Comparison of ENCODE assay signal across 10 cellular contexts in genomic region chr11:66318576-66318970, GRCh38. TPM values are rescaled to one million over a fixed set of nuclear protein-coding genes. Genes with fewer than 3 reads are reported as not detected.
DNase-seq lines count a peak whose midpoint lies in the region; ATAC-seq and TF ChIP-seq lines count a peak whose summit lies in the region.
"Had no signal": no experiment of that assay in that cellular context is flagged by ENCODE, and none has a peak within 500 bp of the region (broad histone marks: within the 10 kb centered on the region; RNA-seq: fewer than 3 reads in every experiment).

No MANE protein-coding gene starts in this region.

- intact Hi-C loops in right cardiac atrium (cut with DNase I) = loop anchor here in 1 of 4 donors (10.0 kb wide), 1 partner anchor 66 kb away; no protein-coding TSS in a partner anchor
- intact Hi-C loops in MCF 10A (cut with micrococcal nuclease) = no loop called here
- intact Hi-C loops in vagina (cut with DNase I) = no loop called here
- intact Hi-C loops in adrenal gland (cut with DNase I) = no loop called here

- H3K27ac Mint-ChIP-seq in MCF 10A (ENCODE audit: low read depth, unreplicated experiment) (peak overlapping the region; percentile 86), naive B cell (peak overlapping the region; percentile 93 to 98 (median 98))

- WGBS in right cardiac atrium = 70% methylated on average over 4 of the region's 4 CpGs
- WGBS in adrenal gland, 4 donors = 63 to 100% (median 74%) methylated on average over 2 to 4 of the region's 4 CpGs

- ATAC-seq in right cardiac atrium (no peak), naive B cell (ENCODE audit: low read depth in 2 of 2) (no peak), GM18873 (IDR thresholded peaks at IDR 0.05; ENCODE audit: low FRiP score, unreplicated experiment) (no peak)

- peaks cover 0 to 53% of the 10 kb centered on the region in 2 donors for H3K4me1 ChIP-seq in right atrium auricular region
- H3K4me1 ChIP-seq in right cardiac atrium (ENCODE audit: control insufficient read depth, insufficient read depth, low read length) = peaks cover 5% of the 10 kb centered on the region
- peaks cover 77% of the 10 kb centered on the region for H3K4me1 ChIP-seq in vagina
- peaks cover 0 to 11% of the 10 kb centered on the region in 2 donors for H3K4me1 ChIP-seq in adrenal gland (replicated peaks in 1 of 2)

- BruUV-seq in MCF 10A (replicated peaks; lab: Mats Ljungman, UMichigan) = no TSS peak

- H3K27ac ChIP-seq in right atrium auricular region (peak overlapping the region; percentile 30 to 90), right cardiac atrium (ENCODE audit: low read length) (no peak overlapping the region), vagina (peak overlapping the region; percentile 85), adrenal gland (peak overlapping the region in 2 of 5 donors; percentile 75 to 91)

- H3K27me3 Mint-ChIP-seq in MCF 10A (ENCODE audit: insufficient read depth, unreplicated experiment) (no peaks in the 10 kb centered on the region), naive B cell (peaks cover 0 to 5% (median 0%) of the 10 kb centered on the region in 3 donors)

- H3K9me3 ChIP-seq in right atrium auricular region (no peaks in the 10 kb centered on the region), right cardiac atrium (ENCODE audit: control insufficient read depth, low read length) (no peaks in the 10 kb centered on the region), vagina (no peaks in the 10 kb centered on the region), adrenal gland (replicated peaks in 1 of 3) (no peaks in the 10 kb centered on the region)

- H3K36me3 ChIP-seq in right atrium auricular region (no peaks in the 10 kb centered on the region), vagina (no peaks in the 10 kb centered on the region), adrenal gland (replicated peaks in 1 of 2) (no peaks in the 10 kb centered on the region)

- H3K4me1 Mint-ChIP-seq in MCF 10A (ENCODE audit: insufficient read depth, unreplicated experiment) (peaks cover 25% of the 10 kb centered on the region), naive B cell (peaks cover 45 to 49% (median 47%) of the 10 kb centered on the region in 3 donors)

- no peaks in the 10 kb centered on the region for H3K27me3 ChIP-seq in right atrium auricular region
- no peaks in the 10 kb centered on the region for H3K27me3 ChIP-seq in right cardiac atrium (ENCODE audit: control insufficient read depth, insufficient read depth)
- H3K27me3 ChIP-seq in vagina = no peaks in the 10 kb centered on the region
- H3K27me3 ChIP-seq in adrenal gland = no peaks in the 10 kb centered on the region

- TF ChIP-seq POLR2A in vagina (IDR thresholded peaks at IDR 0.05) (no peak), adrenal gland (IDR thresholded peaks at IDR 0.05) (no peak)

- no peak for DNase-seq in right atrium auricular region (ENCODE audit: low spot score)
- DNase-seq in right cardiac atrium = no peak
- no peak for DNase-seq in MCF 10A (ENCODE audit: unreplicated experiment)
- no peak for DNase-seq in naive B cell
- DNase-seq in vagina (ENCODE audit: extremely low spot score in 2 of 2) = no peak
- no peak for DNase-seq in adrenal gland
- no peak for DNase-seq in NCI-H146 treated with DMSO at 0.1 percent for 48 hours (lab: John Stamatoyannopoulos, UW; ENCODE audit: unreplicated experiment)
- DNase-seq: COR-L47, NCI-H1930 had no signal

- H3K36me3 Mint-ChIP-seq in MCF 10A (ENCODE audit: insufficient read depth, unreplicated experiment) (no peaks in the 10 kb centered on the region), naive B cell (no peaks in the 10 kb centered on the region)

- POLR2A ChIA-PET in MCF 10A (lab: Yijun Ruan, JAX) = interaction anchor here (0.6 to 3.0 kb wide), 11 partner anchors 8 to 460 kb away, joined by 3 to 23 read pairs (median 5); partner anchors contain the start of genes BRMS1, RIN1 and YIF1A

- CTCF ChIA-PET in MCF 10A (lab: Yijun Ruan, JAX) = interaction anchor here (0.8 to 1.2 kb wide), 3 partner anchors 17 to 34 kb away, joined by 3 to 4 read pairs (median 4); partner anchors contain the start of gene RIN1

- H3K4me3 Mint-ChIP-seq in MCF 10A (ENCODE audit: unreplicated experiment) = peak overlapping the region; percentile 50
- peak overlapping the region in 7 of 8 donors; percentile 46 to 92 (median 86) for H3K4me3 Mint-ChIP-seq in naive B cell

- TF ChIP-seq CTCF in right atrium auricular region (IDR thresholded peaks at IDR 0.05) (no peak), MCF 10A (IDR thresholded peaks at IDR 0.05; ENCODE audit: unreplicated experiment) (no peak), vagina (IDR thresholded peaks at IDR 0.05) (no peak), adrenal gland (IDR thresholded peaks at IDR 0.05) (no peak)

- H3K9me3 Mint-ChIP-seq in MCF 10A (ENCODE audit: unreplicated experiment) (no peaks in the 10 kb centered on the region), naive B cell (peaks cover 0 to 5% (median 0%) of the 10 kb centered on the region in 7 donors)

- H3K4me3 ChIP-seq in right atrium auricular region (no peak overlapping the region), right cardiac atrium (ENCODE audit: low read length) (no peak overlapping the region), vagina (no peak overlapping the region), adrenal gland (no peak overlapping the region)

RNA-seq across cellular contexts. Expression of gene CD248, which starts 1.7 kb away (rescaled TPM):
- total RNA-seq in right atrium auricular region (10 to 100 TPM in 1 of 2 donors, 1 to 10 TPM in 1; 7.6 to 10.7 TPM), right cardiac atrium (10 to 100 TPM; 10.5 to 22.9 (median 21.9) TPM), MCF 10A (2022) (not detected in 2 replicates), vagina (45.2 TPM), adrenal gland (10 to 100 TPM in 7 of 8 donors, 1 to 10 TPM in 1; 9.0 to 21.7 (median 15.8) TPM)
- polyA plus RNA-seq in right cardiac atrium (12.0 TPM), naive B cell (ENCODE audit: low read depth in 6 of 6) (under 1 TPM in 5 of 6 donors, not detected in 1; 0.09 to 0.39 (median 0.24) TPM), adrenal gland (10 to 100 TPM in 2 of 3 donors, 1 to 10 TPM in 1; 4.2 to 28.0 (median 19.2) TPM)

RNA-seq across cellular contexts. Expression of gene RIN1, which starts 17.7 kb away (rescaled TPM):
- total RNA-seq in right atrium auricular region = 1 to 10 TPM; 1.0 to 5.9 TPM
- 1 to 10 TPM; 2.0 to 3.8 (median 2.2) TPM for total RNA-seq in right cardiac atrium
- 1.6 TPM for polyA plus RNA-seq in right cardiac atrium
- total RNA-seq in MCF 10A (2022) = 38.7 and 50.2 TPM in 2 replicates
- polyA plus RNA-seq in naive B cell (ENCODE audit: low read depth in 6 of 6) = 1 to 10 TPM in 1 of 6 donors, under 1 TPM in 2, not detected in 3; 0.11 to 3.1 (median 0.51) TPM
- 19.2 TPM for total RNA-seq in vagina
- 10 to 100 TPM in 2 of 8 donors, 1 to 10 TPM in 6; 4.6 to 13.1 (median 7.1) TPM for total RNA-seq in adrenal gland
- polyA plus RNA-seq in adrenal gland = 10 to 100 TPM in 2 of 3 donors, 1 to 10 TPM in 1; 1.6 to 15.2 (median 10.9) TPM

RNA-seq across cellular contexts. Expression of gene BRMS1, which starts 26.3 kb away (rescaled TPM):
- total RNA-seq in right atrium auricular region (10 to 100 TPM; 19.2 to 33.3 TPM), right cardiac atrium (10 to 100 TPM; 12.7 to 19.8 (median 15.0) TPM), MCF 10A (2022) (53.2 and 55.4 TPM in 2 replicates), vagina (37.1 TPM), adrenal gland (10 to 100 TPM; 22.4 to 52.4 (median 40.2) TPM)
- polyA plus RNA-seq in right cardiac atrium (26.0 TPM), naive B cell (ENCODE audit: low read depth in 6 of 6) (10 to 100 TPM; 56.2 to 81.6 (median 73.0) TPM), adrenal gland (10 to 100 TPM; 41.1 to 55.3 (median 53.8) TPM)

RNA-seq across cellular contexts. Expression of gene TMEM151A, which starts 26.9 kb away (rescaled TPM):
- total RNA-seq in right atrium auricular region (1 to 10 TPM; 1.4 to 5.5 TPM), right cardiac atrium (under 1 TPM; 0.20 to 0.31 (median 0.26) TPM), MCF 10A (2022) (0.12 TPM in 1 of 2 replicates, not detected in the other), vagina (1.7 TPM), adrenal gland (1 to 10 TPM in 3 of 8 donors, under 1 TPM in 2, not detected in 3; 0.07 to 2.3 (median 1.3) TPM)
- polyA plus RNA-seq in right cardiac atrium (0.45 TPM), naive B cell (ENCODE audit: low read depth in 6 of 6) (not detected), adrenal gland (1 to 10 TPM in 2 of 3 donors, under 1 TPM in 1; 0.42 to 6.8 (median 1.9) TPM)

RNA-seq across cellular contexts. Expression of gene B4GAT1, which starts 28.9 kb away (rescaled TPM):
- total RNA-seq in right atrium auricular region (10 to 100 TPM; 61.1 to 64.3 TPM), right cardiac atrium (10 to 100 TPM; 43.9 to 67.1 (median 57.0) TPM), MCF 10A (2022) (6.7 and 8.6 TPM in 2 replicates), vagina (25.0 TPM), adrenal gland (100 to 1,000 TPM in 1 of 8 donors, 10 to 100 TPM in 7; 36.1 to 115 (median 67.5) TPM)
- polyA plus RNA-seq in right cardiac atrium (60.2 TPM), naive B cell (ENCODE audit: low read depth in 6 of 6) (1 to 10 TPM; 2.9 to 7.7 (median 5.2) TPM), adrenal gland (10 to 100 TPM; 20.8 to 31.5 (median 24.6) TPM)
